28 cellular contexts compared by ENCODE assay signal in the genomic region with DNA sequence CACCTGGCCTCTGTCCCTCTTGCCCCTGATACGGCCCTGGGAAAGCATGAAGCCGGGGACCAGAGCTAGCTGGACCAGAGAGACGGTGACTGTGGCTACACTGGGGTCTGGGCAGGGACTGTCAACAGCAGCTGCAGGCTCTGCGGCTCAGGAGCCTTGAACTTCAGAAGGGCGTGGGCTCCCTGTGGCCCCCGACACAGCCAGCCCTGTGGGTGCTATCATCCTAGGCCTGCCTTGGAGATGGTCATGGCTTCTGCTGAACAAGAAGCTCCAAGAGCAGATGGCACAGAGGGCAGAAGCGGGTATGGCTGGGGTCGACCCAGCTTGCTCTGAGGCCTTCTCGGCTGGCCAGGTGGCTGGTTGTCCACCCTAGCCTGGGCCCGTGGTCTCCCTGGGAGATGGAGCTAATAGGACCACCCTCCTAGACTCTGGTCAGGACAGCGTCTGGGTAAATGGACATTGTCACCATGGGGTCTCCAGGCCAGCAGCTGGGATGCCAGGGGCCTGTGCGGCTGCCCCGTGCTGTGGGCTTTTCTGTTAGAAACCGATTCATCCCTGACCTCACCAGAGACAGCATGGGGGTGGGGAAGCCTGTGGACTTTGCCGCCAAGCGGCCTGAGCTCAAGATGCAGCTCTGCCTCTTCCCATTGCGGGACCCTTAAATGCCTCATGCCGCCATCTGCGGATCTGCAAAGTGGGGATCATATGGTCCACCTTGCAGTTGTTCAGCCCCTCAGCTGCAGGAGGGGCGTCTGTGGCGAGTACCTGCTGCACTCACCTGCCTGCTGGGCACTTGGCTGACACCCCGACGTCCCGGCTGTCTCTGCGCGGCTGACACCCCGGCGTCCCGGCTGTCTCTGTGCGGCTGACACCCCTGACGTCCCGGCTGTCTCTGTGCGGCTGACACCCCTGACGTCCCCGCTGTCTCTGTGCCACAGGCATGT. TPM values are rescaled to one million over a fixed set of nuclear protein-coding genes. Genes with fewer than 3 reads are reported as not detected.
"Had no signal": no experiment of that assay in that cellular context is flagged by ENCODE, and none has a peak within 500 bp of the region (broad histone marks: within the 10 kb centered on the region; RNA-seq: fewer than 3 reads in every experiment).

No MANE protein-coding gene starts in this region.

- H3K9ac ChIP-seq: neural progenitor cell had no signal

- H3K27me3 ChIP-seq: brain microvascular endothelial cell, neural progenitor cell, upper lobe of right lung had no signal

- H3K36me3 ChIP-seq: brain microvascular endothelial cell, heart right ventricle, neural progenitor cell, stomach, tibial artery, upper lobe of right lung, WERI-Rb-1 had no signal

- H3K9me3 ChIP-seq: heart right ventricle, stomach, tibial artery, upper lobe of right lung had no signal

- H3K4me2 ChIP-seq: neural progenitor cell, smooth muscle cell had no signal

- H3K4me1 ChIP-seq: neural progenitor cell, stomach, upper lobe of right lung had no signal

- H3K4me3 ChIP-seq: heart right ventricle, neural progenitor cell, smooth muscle cell, stomach, tibial artery, upper lobe of right lung had no signal

- H3K27ac ChIP-seq: brain microvascular endothelial cell, neural progenitor cell, stomach, tibial artery, upper lobe of right lung, WERI-Rb-1 had no signal

- ATAC-seq: activated CD4-positive, CD25-positive, alpha-beta regulatory T cell treated with anti-CD3 and anti-CD28 coated beads, Interleukin-2, amount 50 U/mL, for 24 hours; esophagus mucosa; heart right ventricle; naive thymus-derived CD4-positive, alpha-beta T cell; stimulated activated naive B cell treated with anti-CD40 and anti-IgM and Interleukin-4, amounts not matched to agents 10 μg/mL and 1 μg/mL and 100 μg/mL, for 72 hours; upper lobe of right lung had no signal

- DNase-seq: activated CD4-positive, alpha-beta memory T cell treated with anti-CD3 and anti-CD28 coated beads for 36 hours; activated CD4-positive, alpha-beta T cell treated with anti-CD3 and anti-CD28 coated beads for 48 hours; activated CD8-positive, alpha-beta memory T cell treated with anti-CD3 and anti-CD28 coated beads, Interleukin-2, amount 50 U/mL, for 48 hours; activated gamma-delta T cell; activated naive CD4-positive, alpha-beta T cell treated with anti-CD3 and anti-CD28 coated beads, Interleukin-2, amount 10 ng/mL, durations not matched to agents 7 days and 5 days; activated naive CD8-positive, alpha-beta T cell treated with anti-CD3 and anti-CD28 coated beads, Interleukin-2, amount 10 ng/mL, durations not matched to agents 7 days and 5 days; activated T-cell treated with anti-CD3 and anti-CD28 coated beads, Interleukin-2, amount 50 U/mL, for 24 hours; brain microvascular endothelial cell; caudate nucleus; endodermal cell; foreskin fibroblast; mammary epithelial cell; stimulated activated CD4-positive, alpha-beta T cell treated with anti-CD3 and anti-CD28 coated beads, Interleukin-1b, Interleukin-23, amount 100 ng/mL, for 48 hours; stimulated activated CD4-positive, alpha-beta T cell treated with anti-CD3 and anti-CD28 coated beads, Interleukin-4, amount 100 ng/mL, for 4 hours; stimulated activated naive B cell treated with anti-CD40 and anti-IgM and Interleukin-4, amounts not matched to agents 10 μg/mL and 1 μg/mL and 100 μg/mL, for 72 hours; stomach; SW 1271; T-helper 9 cell; upper lobe of right lung; WERI-Rb-1 had no signal

RNA-seq across cellular contexts. Expression of a gene that starts 21.1 kb away (rescaled TPM):
- total RNA-seq: activated CD4-positive, alpha-beta memory T cell treated with anti-CD3 and anti-CD28 coated beads for 36 hours; activated naive CD8-positive, alpha-beta T cell treated with anti-CD3 and anti-CD28 coated beads, Interleukin-2, amount 10 ng/mL, durations not matched to agents 7 days and 5 days; mammary epithelial cell; naive thymus-derived CD4-positive, alpha-beta T cell had no signal
- polyA plus RNA-seq: mammary epithelial cell; naive thymus-derived CD4-positive, alpha-beta T cell had no signal

RNA-seq across cellular contexts. Expression of a gene that starts 33.5 kb away (rescaled TPM):
- total RNA-seq: activated CD4-positive, alpha-beta memory T cell treated with anti-CD3 and anti-CD28 coated beads for 36 hours; activated naive CD8-positive, alpha-beta T cell treated with anti-CD3 and anti-CD28 coated beads, Interleukin-2, amount 10 ng/mL, durations not matched to agents 7 days and 5 days; liver; mammary epithelial cell; naive thymus-derived CD4-positive, alpha-beta T cell; smooth muscle cell had no signal
- polyA plus RNA-seq: liver; mammary epithelial cell; naive thymus-derived CD4-positive, alpha-beta T cell had no signal
